In genomic region chr9:32427111-32427873, GRCh38 we compare ENCODE assay signal across 1 cellular context.
TF ChIP-seq lines count a peak whose summit lies in the region.

No MANE protein-coding gene starts in this region.

TF ChIP-seq in SK-N-SH treated with all-trans-retinoic acid at 6 μM for 48 hours, 23 proteins besides CTCF, POLR2A, EP300 and RAD21 (continued from another document):
- TF ChIP-seq PATZ1 (CRISPR knock-in tag; IDR thresholded peaks at IDR 0.05; ENCODE audit: borderline replicate concordance) (no peak), ZNF8 (CRISPR knock-in tag; IDR thresholded peaks at IDR 0.05) (no peak), BACH2 (CRISPR knock-in tag; IDR thresholded peaks at IDR 0.05; ENCODE audit: borderline replicate concordance) (no peak)
